ENCODE assay signal across 27 cellular contexts in the genomic region with DNA sequence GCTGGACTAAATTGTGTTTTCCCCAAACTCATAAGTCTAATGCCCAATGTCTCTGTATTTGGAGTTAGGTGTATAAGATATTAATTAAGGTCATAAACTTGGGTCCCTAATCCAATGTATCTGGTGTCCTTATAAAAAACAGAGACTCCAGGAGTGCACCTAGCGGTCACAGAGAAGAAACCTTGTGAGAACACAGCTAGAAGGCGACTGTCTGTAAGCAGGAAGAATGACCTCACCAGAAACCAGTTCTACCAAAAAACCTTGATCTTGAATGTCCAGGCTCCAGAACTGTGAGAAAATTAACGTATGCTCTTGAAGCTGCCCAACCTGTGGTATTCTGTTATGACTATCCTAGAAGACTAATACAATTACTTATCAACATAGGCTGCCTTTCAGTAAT.
"Had no signal": no experiment of that assay in that cellular context is flagged by ENCODE, and none has a peak within 500 bp of the region (broad histone marks: within the 10 kb centered on the region; RNA-seq: fewer than 3 reads in every experiment).

No MANE protein-coding gene starts in this region.

- H3K36me3 ChIP-seq: brain microvascular endothelial cell, MG63 had no signal

- FAIRE-seq: astrocyte, RCC 7860 had no signal

- H3K9ac ChIP-seq: SK-N-SH had no signal

- H3K27me3 ChIP-seq: brain microvascular endothelial cell, MG63 had no signal

- H3K4me2 ChIP-seq: SK-N-SH had no signal

- H3K9me3 ChIP-seq: MG63, SK-N-SH had no signal

- H3K27ac ChIP-seq: brain microvascular endothelial cell, VCaP had no signal

- H3K4me3 ChIP-seq: MG63 had no signal

- DNase-seq: activated CD4-positive, alpha-beta memory T cell treated with anti-CD3 and anti-CD28 coated beads for 36 hours; activated CD4-positive, alpha-beta T cell treated with anti-CD3 and anti-CD28 coated beads, Interleukin-2, amount 10 ng/mL, durations not matched to agents 7 days and 5 days; activated CD4-positive, CD25-positive, alpha-beta regulatory T cell; activated CD8-positive, alpha-beta memory T cell treated with anti-CD3 and anti-CD28 coated beads for 24 hours; activated gamma-delta T cell; activated naive CD4-positive, alpha-beta T cell treated with anti-CD3 and anti-CD28 coated beads for 36 hours; activated T-cell treated with anti-CD3 and anti-CD28 coated beads, Interleukin-2, amount 50 U/mL, for 4 hours; amygdala; brain microvascular endothelial cell; caudate nucleus; Kasumi-1; KBM-7; MG63; MV-4-11; NCI-H1105; NCI-H1436 treated with DMSO at 0.1 percent for 48 hours; NCI-H187; NCI-H2081; NCI-H510A treated with DMSO at 0.1 percent for 48 hours; NCI-H69; NK-92 treated with Interleukin-12 subunit alpha and Interleukin-12 subunit beta, amount 100 ng/mL, for 24 hours; SHP77 treated with DMSO at 0.1 percent for 48 hours; SK-N-SH; T-helper 1 cell had no signal
